Comparison of ENCODE assay signal across 9 cellular contexts in the genomic region with DNA sequence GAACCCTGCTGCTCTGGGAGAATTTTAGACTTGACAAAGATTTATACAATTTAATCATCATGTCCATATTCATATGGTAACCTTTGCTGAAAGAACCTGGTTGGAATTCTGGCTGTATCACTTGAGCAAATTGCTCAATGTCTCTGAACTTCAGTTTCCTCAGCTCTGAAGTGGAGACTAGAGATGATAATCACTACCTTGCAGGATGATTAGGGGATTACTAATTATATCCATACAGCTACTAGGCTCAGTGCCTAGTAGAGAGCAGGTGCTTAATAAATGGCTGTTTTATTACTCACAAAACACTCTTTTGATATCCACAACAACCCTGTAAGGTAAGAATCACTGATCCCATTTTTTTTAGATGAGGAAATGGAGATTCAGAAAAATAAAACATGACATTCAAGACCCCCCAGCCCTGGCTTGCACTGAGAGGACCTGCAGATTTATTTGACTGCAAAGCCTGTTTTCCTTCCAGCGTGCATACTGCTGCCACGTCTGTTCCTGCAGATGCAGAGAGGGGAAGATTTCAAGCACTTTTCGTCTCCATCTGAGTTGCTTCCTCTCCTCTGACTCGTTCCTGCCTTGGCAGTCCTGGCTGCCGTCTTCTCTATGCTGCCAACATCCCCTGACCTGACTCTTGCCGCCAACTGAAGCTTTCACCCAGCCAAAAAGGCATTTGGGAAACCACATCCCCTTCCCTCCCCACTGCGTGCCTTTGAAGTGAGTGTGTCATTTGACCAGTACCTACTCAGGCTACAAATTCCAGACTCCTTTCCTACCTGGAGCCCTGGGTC.
A peak's percentile ranks its signal among the peaks of the same experiment; 100 is the strongest.
DNase-seq lines count a peak whose midpoint lies in the region; ATAC-seq and TF ChIP-seq lines count a peak whose summit lies in the region.
"Had no signal": no experiment of that assay in that cellular context is flagged by ENCODE, and none has a peak within 500 bp of the region (broad histone marks: within the 10 kb centered on the region; RNA-seq: fewer than 3 reads in every experiment).

No MANE protein-coding gene starts in this region.

- H3K36me3 Mint-ChIP-seq in glutamatergic neuron (ENCODE audit: unreplicated experiment), result no peaks in the 10 kb centered on the region
- H3K36me3 Mint-ChIP-seq in activated naive CD4-positive, alpha-beta T cell treated with anti-CD3 and anti-CD28 coated beads, Interleukin-2, amount 10 ng/mL, durations not matched to agents 7 days and 5 days, result no peaks in the 10 kb centered on the region
- no peaks in the 10 kb centered on the region for H3K36me3 Mint-ChIP-seq in activated CD8-positive, alpha-beta T cell treated with anti-CD3 and anti-CD28 coated beads, Interleukin-2, amount 10 ng/mL, durations not matched to agents 7 days and 5 days (ENCODE audit: low read depth)

- TF ChIP-seq CTCF in Panc1 (IDR thresholded peaks at IDR 0.05) (no peak), glutamatergic neuron (IDR thresholded peaks at IDR 0.05; ENCODE audit: partially characterized antibody, unreplicated experiment) (no peak), upper lobe of left lung (IDR thresholded peaks at IDR 0.05) (no peak)

- H3K4me3 ChIP-seq in H7 (ENCODE audit: insufficient read depth, low read depth, low read length) (no peak overlapping the region), Panc1 (ENCODE audit: low read depth in 2 of 2, low read length in 2 of 2) (no peak overlapping the region), stomach smooth muscle (ENCODE audit: low read length in 2 of 2) (peak overlapping the region in 1 of 2 donors; percentile 29), upper lobe of left lung (no peak overlapping the region)

- H3K4me1 ChIP-seq in Panc1 (ENCODE audit: control insufficient read depth, insufficient read depth, low read length) (no peaks in the 10 kb centered on the region), stomach smooth muscle (ENCODE audit: control insufficient read depth, insufficient read depth, low read length) (peaks cover 59% of the 10 kb centered on the region), upper lobe of left lung (peaks cover 0 to 10% (median 2%) of the 10 kb centered on the region in 4 donors)

- 52 to 59% methylated on average over 7 of the region's 7 CpGs for WGBS in upper lobe of left lung, 2 donors

- peaks cover 7% of the 10 kb centered on the region for H3K27me3 Mint-ChIP-seq in glutamatergic neuron (ENCODE audit: unreplicated experiment)
- peaks cover 4% of the 10 kb centered on the region for H3K27me3 Mint-ChIP-seq in activated naive CD4-positive, alpha-beta T cell treated with anti-CD3 and anti-CD28 coated beads, Interleukin-2, amount 10 ng/mL, durations not matched to agents 7 days and 5 days
- peaks cover 3% of the 10 kb centered on the region for H3K27me3 Mint-ChIP-seq in activated CD8-positive, alpha-beta T cell treated with anti-CD3 and anti-CD28 coated beads, Interleukin-2, amount 10 ng/mL, durations not matched to agents 7 days and 5 days (ENCODE audit: low read depth)

- H3K9ac ChIP-seq in stomach smooth muscle (ENCODE audit: low read length in 2 of 2), result no peak overlapping the region

- H3K27ac ChIP-seq in Panc1 (ENCODE audit: low read length) (no peak overlapping the region), stomach smooth muscle (ENCODE audit: low read length) (peak overlapping the region; percentile 37), upper lobe of left lung (no peak overlapping the region)

- H3K36me3 ChIP-seq in H7 (replicated peaks; ENCODE audit: control insufficient read depth, insufficient read depth, low read length), result no peaks in the 10 kb centered on the region
- no peaks in the 10 kb centered on the region for H3K36me3 ChIP-seq in Panc1 (ENCODE audit: control insufficient read depth, insufficient read depth, low read length)
- H3K36me3 ChIP-seq in stomach smooth muscle (ENCODE audit: control insufficient read depth in 2 of 2, insufficient read depth in 2 of 2, low read length in 2 of 2), result no peaks in the 10 kb centered on the region
- no peaks in the 10 kb centered on the region for H3K36me3 ChIP-seq in upper lobe of left lung

- peak; percentile 41 for DNase-seq in H7
- DNase-seq in Panc1 (ENCODE audit: low read depth, low spot score), result no peak
- no peak for DNase-seq in glutamatergic neuron
- DNase-seq in activated naive CD4-positive, alpha-beta T cell treated with anti-CD3 and anti-CD28 coated beads, Interleukin-2, amount 10 ng/mL, durations not matched to agents 7 days and 5 days, result no peak
- no peak for DNase-seq in activated CD8-positive, alpha-beta T cell treated with anti-CD3 and anti-CD28 coated beads, Interleukin-2, amount 10 ng/mL, durations not matched to agents 7 days and 5 days
- no peak for DNase-seq in upper lobe of left lung
- DNase-seq: activated naive CD4-positive, alpha-beta T cell treated with anti-CD3 and anti-CD28 coated beads, Interleukin-2, amount 50 U/mL, for 16 hours had no signal

- H3K27ac Mint-ChIP-seq in glutamatergic neuron (ENCODE audit: unreplicated experiment), result peak overlapping the region; percentile 86
- no peak overlapping the region for H3K27ac Mint-ChIP-seq in activated naive CD4-positive, alpha-beta T cell treated with anti-CD3 and anti-CD28 coated beads, Interleukin-2, amount 10 ng/mL, durations not matched to agents 7 days and 5 days
- H3K27ac Mint-ChIP-seq in activated CD8-positive, alpha-beta T cell treated with anti-CD3 and anti-CD28 coated beads, Interleukin-2, amount 10 ng/mL, durations not matched to agents 7 days and 5 days, result no peak overlapping the region

- BruUV-seq in Panc1 (replicated peaks; lab: Mats Ljungman, UMichigan), result no TSS peak

- no peaks in the 10 kb centered on the region for H3K27me3 ChIP-seq in H7 (ENCODE audit: control insufficient read depth, insufficient read depth, low read length)
- no peaks in the 10 kb centered on the region for H3K27me3 ChIP-seq in Panc1 (ENCODE audit: control insufficient read depth, insufficient read depth, low read length)
- no peaks in the 10 kb centered on the region for H3K27me3 ChIP-seq in stomach smooth muscle (ENCODE audit: control insufficient read depth in 1 of 2, insufficient read depth in 2 of 2, low read length in 2 of 2)
- H3K27me3 ChIP-seq in upper lobe of left lung, result no peaks in the 10 kb centered on the region

- no peaks in the 10 kb centered on the region for H3K9me3 ChIP-seq in Panc1 (ENCODE audit: control insufficient read depth, insufficient read depth, low read depth, low read length)
- no peaks in the 10 kb centered on the region for H3K9me3 ChIP-seq in stomach smooth muscle (ENCODE audit: control insufficient read depth in 2 of 2, low read length in 2 of 2)
- H3K9me3 ChIP-seq in upper lobe of left lung, result no peaks in the 10 kb centered on the region

- no peak for TF ChIP-seq POLR2A in upper lobe of left lung (IDR thresholded peaks at IDR 0.05)

- H3K4me1 Mint-ChIP-seq in glutamatergic neuron (ENCODE audit: low read depth, unreplicated experiment), result peaks cover 29% of the 10 kb centered on the region
- no peaks in the 10 kb centered on the region for H3K4me1 Mint-ChIP-seq in activated naive CD4-positive, alpha-beta T cell treated with anti-CD3 and anti-CD28 coated beads, Interleukin-2, amount 10 ng/mL, durations not matched to agents 7 days and 5 days
- peaks cover 4% of the 10 kb centered on the region for H3K4me1 Mint-ChIP-seq in activated CD8-positive, alpha-beta T cell treated with anti-CD3 and anti-CD28 coated beads, Interleukin-2, amount 10 ng/mL, durations not matched to agents 7 days and 5 days (ENCODE audit: low read depth)

- POLR2A ChIA-PET in Panc1 (lab: Charles Lee), result no interaction called here
- POLR2A ChIA-PET in activated CD8-positive, alpha-beta T cell treated with anti-CD3 and anti-CD28 coated beads, Interleukin-2, amount 10 ng/mL, durations not matched to agents 7 days and 5 days (lab: Charles Lee), result no interaction called here

- ATAC-seq in Panc1 (peak; percentile 45; the same call in 1 of the 2 replicates), upper lobe of left lung (ENCODE audit: low FRiP score in 2 of 2) (no peak), GM19023 (IDR thresholded peaks at IDR 0.05; ENCODE audit: unreplicated experiment) (no peak)
- no peak for ATAC-seq in activated CD8-positive, alpha-beta T cell treated with anti-CD3 and anti-CD28 coated beads, Interleukin-2, amount 10 ng/mL, durations not matched to agents 7 days and 5 days

- H3K4me3 Mint-ChIP-seq in glutamatergic neuron (ENCODE audit: unreplicated experiment), result peak overlapping the region; percentile 21
- H3K4me3 Mint-ChIP-seq in activated naive CD4-positive, alpha-beta T cell treated with anti-CD3 and anti-CD28 coated beads, Interleukin-2, amount 10 ng/mL, durations not matched to agents 7 days and 5 days, result no peak overlapping the region
- H3K4me3 Mint-ChIP-seq in activated CD8-positive, alpha-beta T cell treated with anti-CD3 and anti-CD28 coated beads, Interleukin-2, amount 10 ng/mL, durations not matched to agents 7 days and 5 days, result no peak overlapping the region

- CTCF ChIA-PET in Panc1 (lab: Charles Lee), result no interaction called here
- CTCF ChIA-PET in activated naive CD4-positive, alpha-beta T cell treated with anti-CD3 and anti-CD28 coated beads, Interleukin-2, amount 10 ng/mL, durations not matched to agents 7 days and 5 days (lab: Charles Lee), result no interaction called here
- CTCF ChIA-PET in activated CD8-positive, alpha-beta T cell treated with anti-CD3 and anti-CD28 coated beads, Interleukin-2, amount 10 ng/mL, durations not matched to agents 7 days and 5 days (lab: Charles Lee), result no interaction called here

- TF ChIP-seq EP300 in upper lobe of left lung (IDR thresholded peaks at IDR 0.05), result no peak

- H3K9me3 Mint-ChIP-seq in glutamatergic neuron (ENCODE audit: unreplicated experiment), result peaks cover 11% of the 10 kb centered on the region
- no peaks in the 10 kb centered on the region for H3K9me3 Mint-ChIP-seq in activated naive CD4-positive, alpha-beta T cell treated with anti-CD3 and anti-CD28 coated beads, Interleukin-2, amount 10 ng/mL, durations not matched to agents 7 days and 5 days
- no peaks in the 10 kb centered on the region for H3K9me3 Mint-ChIP-seq in activated CD8-positive, alpha-beta T cell treated with anti-CD3 and anti-CD28 coated beads, Interleukin-2, amount 10 ng/mL, durations not matched to agents 7 days and 5 days (ENCODE audit: insufficient read depth)

- intact Hi-C loops in Panc1 (cut with micrococcal nuclease; ENCODE audit: unreplicated experiment), result no loop called here

- in situ Hi-C loops in Panc1 (cut with HindIII; ENCODE audit: low pct_unique_long_range_greater_than_20kb, low sequenced_read_pairs), result no loop called here
